24 cellular contexts compared by ENCODE assay signal in the genomic region with DNA sequence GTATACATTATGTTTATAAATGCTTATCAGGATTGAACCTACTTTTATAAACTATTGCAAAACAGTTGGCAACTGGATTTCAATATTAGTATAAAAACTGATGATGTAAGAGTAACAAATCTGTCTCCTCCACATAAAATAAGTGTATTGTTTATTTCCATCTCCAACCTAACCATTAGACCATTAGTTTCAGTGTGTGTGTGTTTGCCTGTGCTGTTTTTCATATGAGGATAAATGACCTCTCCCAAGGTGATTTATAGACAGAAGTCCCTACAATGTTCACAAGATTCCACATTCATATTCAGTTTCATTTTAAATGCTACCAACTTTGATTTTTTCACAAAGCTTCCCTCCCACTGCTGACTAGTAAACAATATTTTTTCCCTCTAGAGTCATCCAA.
A peak's percentile ranks its signal among the peaks of the same experiment; 100 is the strongest.
DNase-seq lines count a peak whose midpoint lies in the region; ATAC-seq and TF ChIP-seq lines count a peak whose summit lies in the region.
"Had no signal": no experiment of that assay in that cellular context is flagged by ENCODE, and none has a peak within 500 bp of the region (broad histone marks: within the 10 kb centered on the region; RNA-seq: fewer than 3 reads in every experiment).

No MANE protein-coding gene starts in this region.

- H2AFZ ChIP-seq in IMR-90 (replicated peaks; ENCODE audit: low read length, poor library complexity): no peak overlapping the region

- TF ChIP-seq POLR2A in IMR-90 (IDR thresholded peaks at IDR 0.05; ENCODE audit: low read depth, low read length): no peak

- intact Hi-C loops in IMR-90 (cut with micrococcal nuclease): no loop called here
- intact Hi-C loops in Panc1 (cut with micrococcal nuclease; ENCODE audit: unreplicated experiment): no loop called here
- intact Hi-C loops in lower lobe of right lung (cut with DNase I): no loop called here
- intact Hi-C loops in activated CD4-positive, alpha-beta T cell treated with anti-CD3 and anti-CD28 coated beads for 36 hours (cut with DNase I, micrococcal nuclease): no loop called here

- H3K27me3 Mint-ChIP-seq in activated CD4-positive, alpha-beta T cell treated with anti-CD3 and anti-CD28 coated beads for 36 hours: no peaks in the 10 kb centered on the region
- H3K27me3 Mint-ChIP-seq: CD4-positive, alpha-beta memory T cell; CD4-positive, CD25-positive, alpha-beta regulatory T cell; CD8-positive, alpha-beta memory T cell had no signal

- no peak overlapping the region for H3K4me2 ChIP-seq in IMR-90 (ENCODE audit: low read depth, low read length)
- H3K4me2 ChIP-seq: BLaER1 had no signal

- no peak overlapping the region for H2BK15ac ChIP-seq in IMR-90 (ENCODE audit: low read depth, low read length)

- H3K36me3 ChIP-seq in IMR-90 (ENCODE audit: control insufficient read depth, insufficient read depth, low read length): no peaks in the 10 kb centered on the region
- no peaks in the 10 kb centered on the region for H3K36me3 ChIP-seq in Panc1 (ENCODE audit: control insufficient read depth, insufficient read depth, low read length)
- no peaks in the 10 kb centered on the region for H3K36me3 ChIP-seq in lower lobe of right lung
- H3K36me3 ChIP-seq: BE2C, BLaER1 had no signal

- no peak overlapping the region for H3K4ac ChIP-seq in IMR-90 (ENCODE audit: low read depth, low read length)

- H2BK20ac ChIP-seq in IMR-90 (ENCODE audit: low read depth, low read length): no peak overlapping the region

- no peaks in the 10 kb centered on the region for H3K79me1 ChIP-seq in IMR-90 (ENCODE audit: low read depth in 1 of 2, low read length in 2 of 2)

- CTCF ChIA-PET in HEK293T (lab: Yijun Ruan, JAX) (no interaction called here), IMR-90 (lab: Yijun Ruan, JAX) (no interaction called here), Panc1 (lab: Charles Lee) (no interaction called here)
- CTCF ChIA-PET in activated CD4-positive, alpha-beta T cell treated with anti-CD3 and anti-CD28 coated beads for 36 hours (lab: Charles Lee): no interaction called here

- no peak overlapping the region for H3K4me3 Mint-ChIP-seq in activated CD4-positive, alpha-beta T cell treated with anti-CD3 and anti-CD28 coated beads for 36 hours
- H3K4me3 Mint-ChIP-seq: CD14-positive monocyte; CD4-positive, alpha-beta memory T cell; CD4-positive, CD25-positive, alpha-beta regulatory T cell; CD8-positive, alpha-beta memory T cell had no signal

- no peak overlapping the region for H3K56ac ChIP-seq in IMR-90 (ENCODE audit: extremely low read depth, insufficient read depth, low read length)

- no peaks in the 10 kb centered on the region for H3K4me1 Mint-ChIP-seq in activated CD4-positive, alpha-beta T cell treated with anti-CD3 and anti-CD28 coated beads for 36 hours
- H3K4me1 Mint-ChIP-seq: CD14-positive monocyte; CD4-positive, alpha-beta memory T cell; CD4-positive, CD25-positive, alpha-beta regulatory T cell; CD8-positive, alpha-beta memory T cell had no signal

- ATAC-seq in IMR-90 (ENCODE audit: low read depth) (no peak), Panc1 (no peak), lower lobe of right lung (no peak), HG02884 (IDR thresholded peaks at IDR 0.05; ENCODE audit: unreplicated experiment) (no peak)
- ATAC-seq in activated CD4-positive, alpha-beta T cell treated with anti-CD3 and anti-CD28 coated beads for 36 hours: no peak
- ATAC-seq: GM12878 had no signal

- no peak overlapping the region for H2BK5ac ChIP-seq in IMR-90 (ENCODE audit: low read depth, low read length, poor library complexity, severe bottlenecking)

- POLR2A ChIA-PET in HEK293T (lab: Yijun Ruan, JAX) (no interaction called here), IMR-90 (lab: Charles Lee; ENCODE audit: unreplicated experiment) (no interaction called here), Panc1 (lab: Charles Lee) (no interaction called here)
- POLR2A ChIA-PET in activated CD4-positive, alpha-beta T cell treated with anti-CD3 and anti-CD28 coated beads for 36 hours (lab: Charles Lee): no interaction called here

- no peak overlapping the region for H3K23ac ChIP-seq in IMR-90 (ENCODE audit: low read depth, low read length)

- no peaks in the 10 kb centered on the region for H3K36me3 Mint-ChIP-seq in activated CD4-positive, alpha-beta T cell treated with anti-CD3 and anti-CD28 coated beads for 36 hours (ENCODE audit: low read depth)
- H3K36me3 Mint-ChIP-seq: CD14-positive monocyte; CD4-positive, alpha-beta memory T cell; CD4-positive, CD25-positive, alpha-beta regulatory T cell; CD8-positive, alpha-beta memory T cell had no signal

- H3K4me3 ChIP-seq in IMR-90 (ENCODE audit: insufficient read depth, low read depth, low read length) (no peak overlapping the region), Panc1 (ENCODE audit: low read depth in 2 of 2, low read length in 2 of 2) (no peak overlapping the region), lower lobe of right lung (no peak overlapping the region)
- H3K4me3 ChIP-seq: BLaER1, GM12878 had no signal

- H3K18ac ChIP-seq in IMR-90 (ENCODE audit: low read depth, low read length): no peak overlapping the region

- H3K27ac ChIP-seq in IMR-90 (ENCODE audit: insufficient read depth, low read length) (no peak overlapping the region), Panc1 (ENCODE audit: low read length) (peak overlapping the region; percentile 54; the same call in 1 of the 2 replicates), lower lobe of right lung (no peak overlapping the region)
- H3K27ac ChIP-seq: BLaER1 had no signal

- no peaks in the 10 kb centered on the region for H4K20me1 ChIP-seq in IMR-90 (ENCODE audit: insufficient read depth, low read length)
- H4K20me1 ChIP-seq: BLaER1 had no signal

- BruUV-seq in IMR-90 (replicated peaks; lab: Mats Ljungman, UMichigan): no TSS peak
- no TSS peak for BruUV-seq in Panc1 (replicated peaks; lab: Mats Ljungman, UMichigan)

- no peak overlapping the region for H3K9ac ChIP-seq in IMR-90 (ENCODE audit: low read depth, low read length)
- H3K9ac ChIP-seq: BLaER1 had no signal

- H2AK5ac ChIP-seq in IMR-90 (ENCODE audit: low read depth, low read length): no peak overlapping the region

- H2AK9ac ChIP-seq in IMR-90 (replicated peaks; ENCODE audit: low read depth, low read length, poor library complexity): no peak overlapping the region

- no peak overlapping the region for H4K5ac ChIP-seq in IMR-90 (ENCODE audit: low read depth, low read length)

- TF ChIP-seq CTCF in IMR-90 (conservative IDR thresholded peaks at IDR 0.05; ENCODE audit: low read depth, low read length) (no peak), Panc1 (IDR thresholded peaks at IDR 0.05) (no peak), lower lobe of right lung (IDR thresholded peaks at IDR 0.05) (no peak)

- H3K27me3 ChIP-seq in IMR-90 (ENCODE audit: control insufficient read depth, insufficient read depth, low read length): no peaks in the 10 kb centered on the region
- no peaks in the 10 kb centered on the region for H3K27me3 ChIP-seq in Panc1 (ENCODE audit: control insufficient read depth, insufficient read depth, low read length)
- H3K27me3 ChIP-seq in lower lobe of right lung (ENCODE audit: low read depth): no peaks in the 10 kb centered on the region
- H3K27me3 ChIP-seq: BE2C, BLaER1 had no signal

- in situ Hi-C loops in IMR-90 (cut with MboI; ENCODE audit: low sequenced_read_pairs): no loop called here
- in situ Hi-C loops in Panc1 (cut with HindIII; ENCODE audit: low pct_unique_long_range_greater_than_20kb, low sequenced_read_pairs): no loop called here

- no peaks in the 10 kb centered on the region for H3K9me3 Mint-ChIP-seq in activated CD4-positive, alpha-beta T cell treated with anti-CD3 and anti-CD28 coated beads for 36 hours (ENCODE audit: low read depth)

- H4K91ac ChIP-seq in IMR-90 (ENCODE audit: insufficient read depth, low read depth, low read length): no peak overlapping the region

- DNase-seq in HEK293T (ENCODE audit: extremely low spot score) (no peak), IMR-90 (no peak), Panc1 (ENCODE audit: low read depth, low spot score) (no peak), lower lobe of right lung (no peak)
- no peak for DNase-seq in activated CD4-positive, alpha-beta T cell treated with anti-CD3 and anti-CD28 coated beads for 36 hours
- DNase-seq: 8988T; ACHN; BE2C; C1 segment of cervical spinal cord; CD4-positive, alpha-beta memory T cell; CD4-positive, CD25-positive, alpha-beta regulatory T cell; CD8-positive, alpha-beta memory T cell; COR-L47; DMS 273 treated with DMSO at 0.1 percent for 48 hours; DMS153; DMS53; DMS79; DND-41; EL; GDM1 had no signal

- no peak overlapping the region for H3K14ac ChIP-seq in IMR-90 (replicated peaks; ENCODE audit: low read depth, low read length)

- no peak overlapping the region for H3K27ac Mint-ChIP-seq in activated CD4-positive, alpha-beta T cell treated with anti-CD3 and anti-CD28 coated beads for 36 hours
- H3K27ac Mint-ChIP-seq: CD14-positive monocyte; CD4-positive, alpha-beta memory T cell; CD4-positive, CD25-positive, alpha-beta regulatory T cell; CD8-positive, alpha-beta memory T cell had no signal

- no peak overlapping the region for H4K8ac ChIP-seq in IMR-90 (ENCODE audit: low read depth in 2 of 2, low read length in 2 of 2)

- H3K9me3 ChIP-seq in IMR-90 (ENCODE audit: control insufficient read depth, insufficient read depth, low read length) (no peaks in the 10 kb centered on the region), Panc1 (ENCODE audit: control insufficient read depth, insufficient read depth, low read depth, low read length) (no peaks in the 10 kb centered on the region), lower lobe of right lung (no peaks in the 10 kb centered on the region)
- H3K9me3 ChIP-seq: BE2C, BLaER1 had no signal

- no peak for TF ChIP-seq RAD21 in IMR-90 (IDR thresholded peaks at IDR 0.05; ENCODE audit: low read length)

- H3K9me1 ChIP-seq in IMR-90 (ENCODE audit: insufficient read depth, low read length): no peaks in the 10 kb centered on the region

- H3K4me1 ChIP-seq in IMR-90 (ENCODE audit: control insufficient read depth, insufficient read depth, low read length): no peaks in the 10 kb centered on the region
- H3K4me1 ChIP-seq in Panc1 (ENCODE audit: control insufficient read depth, insufficient read depth, low read length): no peaks in the 10 kb centered on the region; the same call in 1 of the 2 replicates
- no peaks in the 10 kb centered on the region for H3K4me1 ChIP-seq in lower lobe of right lung
- H3K4me1 ChIP-seq: BE2C, BLaER1 had no signal

- dilution Hi-C loops in IMR-90 (cut with HindIII; ENCODE audit: low sequenced_read_pairs, unreplicated experiment): no loop called here

- H2BK120ac ChIP-seq in IMR-90 (ENCODE audit: low read depth, low read length): no peak overlapping the region

TF ChIP-seq in HEK293T, 16 proteins besides CTCF, POLR2A, EP300 and RAD21 (continues in another document):
- TF ChIP-seq ELF4 (IDR thresholded peaks at IDR 0.05): no peak
- TF ChIP-seq TARDBP (IDR thresholded peaks at IDR 0.05): no peak
- TF ChIP-seq LEF1 (IDR thresholded peaks at IDR 0.05; ENCODE audit: borderline replicate concordance): no peak
- TF ChIP-seq BHLHE40 (IDR thresholded peaks at IDR 0.05; ENCODE audit: borderline replicate concordance): no peak
